ENCODE assay signal across 8 cellular contexts in the genomic region with DNA sequence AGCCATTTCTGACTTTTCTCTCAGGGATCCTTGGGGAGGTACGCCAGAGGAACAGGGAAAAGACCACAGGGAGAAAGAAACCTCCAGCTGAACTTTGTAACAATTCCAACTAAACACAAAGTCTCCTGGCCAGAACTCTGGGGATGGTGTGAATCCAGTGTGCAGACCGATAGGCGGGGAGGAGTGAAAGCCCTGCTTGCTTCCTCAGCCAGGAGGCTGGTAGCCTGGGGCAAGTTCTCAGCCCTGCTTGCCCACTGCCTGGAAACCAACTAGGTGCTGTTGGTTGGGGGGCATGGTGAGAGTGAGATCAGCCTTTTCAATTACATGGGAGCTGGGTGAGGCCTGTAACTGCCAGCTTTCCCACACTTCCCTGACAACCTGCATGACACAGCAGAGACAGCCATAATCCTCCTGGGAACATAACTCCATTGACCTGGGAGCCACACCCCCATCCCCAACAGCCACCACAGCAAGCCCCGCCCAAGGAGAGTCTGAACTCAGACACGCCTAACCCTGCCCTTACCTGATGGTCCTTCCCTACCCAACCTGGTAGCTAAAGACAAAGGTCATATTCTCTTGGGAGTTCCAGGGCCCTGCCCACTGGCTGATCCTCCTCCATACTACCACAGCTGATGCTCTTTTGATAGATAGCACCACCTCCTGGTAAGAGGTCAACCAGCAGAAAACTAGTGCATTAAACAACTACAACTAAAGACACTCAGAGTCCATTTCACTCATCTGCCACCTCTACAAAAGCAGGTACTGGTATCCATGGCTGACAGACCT.
A peak's percentile ranks its signal among the peaks of the same experiment; 100 is the strongest.
DNase-seq lines count a peak whose midpoint lies in the region; ATAC-seq and TF ChIP-seq lines count a peak whose summit lies in the region.

No MANE protein-coding gene starts in this region.

- no peak overlapping the region for H3K4me3 Mint-ChIP-seq in activated naive CD8-positive, alpha-beta T cell treated with anti-CD3 and anti-CD28 coated beads, Interleukin-2, amount 50 U/mL, for 24 hours
- no peak overlapping the region for H3K4me3 Mint-ChIP-seq in stimulated activated memory B cell treated with anti-CD40 and anti-IgM and Interleukin-4, amounts not matched to agents 10 μg/mL and 1 μg/mL and 100 μg/mL, for 72 hours

- H3K4me1 Mint-ChIP-seq in activated naive CD8-positive, alpha-beta T cell treated with anti-CD3 and anti-CD28 coated beads, Interleukin-2, amount 50 U/mL, for 24 hours: peaks cover 21% of the 10 kb centered on the region
- no peaks in the 10 kb centered on the region for H3K4me1 Mint-ChIP-seq in stimulated activated memory B cell treated with anti-CD40 and anti-IgM and Interleukin-4, amounts not matched to agents 10 μg/mL and 1 μg/mL and 100 μg/mL, for 72 hours

- no peaks in the 10 kb centered on the region for H3K9me3 ChIP-seq in mucosa of rectum (ENCODE audit: control insufficient read depth in 2 of 2, low read length in 2 of 2)

- peak; percentile 16 for DNase-seq in NCI-H1694 treated with DMSO at 0.1 percent for 48 hours (lab: John Stamatoyannopoulos, UW)
- DNase-seq in NCI-H1694 (lab: John Stamatoyannopoulos, UW): no peak
- no peak for DNase-seq in activated naive CD8-positive, alpha-beta T cell treated with anti-CD3 and anti-CD28 coated beads, Interleukin-2, amount 50 U/mL, for 24 hours
- no peak for DNase-seq in stimulated activated CD4-positive, alpha-beta T cell treated with anti-CD3 and anti-CD28 coated beads, Interleukin-1b, Interleukin-23, amount 100 ng/mL, for 48 hours

- H3K36me3 ChIP-seq in KMS-11 (ENCODE audit: insufficient read depth): no peaks in the 10 kb centered on the region
- peaks cover 0 to 2% of the 10 kb centered on the region in 2 donors for H3K36me3 ChIP-seq in mucosa of rectum (ENCODE audit: control insufficient read depth in 2 of 2, insufficient read depth in 2 of 2, low read length in 2 of 2)

- ATAC-seq in activated naive CD8-positive, alpha-beta T cell treated with anti-CD3 and anti-CD28 coated beads, Interleukin-2, amount 50 U/mL, for 24 hours: peak; percentile 69
- ATAC-seq in GM21723 (IDR thresholded peaks at IDR 0.05; ENCODE audit: unreplicated experiment): no peak
- no peak for ATAC-seq in stimulated activated memory B cell treated with anti-CD40 and anti-IgM and Interleukin-4, amounts not matched to agents 10 μg/mL and 1 μg/mL and 100 μg/mL, for 72 hours

- H3K27ac ChIP-seq in KMS-11 (no peak overlapping the region), mucosa of rectum (ENCODE audit: low read depth in 2 of 2, low read length in 2 of 2) (peak overlapping the region; percentile 84 to 86)

- TF ChIP-seq CTCF in KMS-11 (conservative IDR thresholded peaks at IDR 0.05; ENCODE audit: low read depth, low read length): peak; percentile 40; the same call in 1 of the 2 replicates

- no peak overlapping the region for H3K9ac ChIP-seq in KMS-11
- peak overlapping the region; percentile 35 to 39 for H3K9ac ChIP-seq in mucosa of rectum (ENCODE audit: low read depth in 1 of 2, low read length in 2 of 2)

- H2AFZ ChIP-seq in KMS-11 (ENCODE audit: low read depth): no peak overlapping the region

- H3K27me3 Mint-ChIP-seq in activated naive CD8-positive, alpha-beta T cell treated with anti-CD3 and anti-CD28 coated beads, Interleukin-2, amount 50 U/mL, for 24 hours: no peaks in the 10 kb centered on the region
- no peaks in the 10 kb centered on the region for H3K27me3 Mint-ChIP-seq in stimulated activated memory B cell treated with anti-CD40 and anti-IgM and Interleukin-4, amounts not matched to agents 10 μg/mL and 1 μg/mL and 100 μg/mL, for 72 hours

- H3K27ac Mint-ChIP-seq in activated naive CD8-positive, alpha-beta T cell treated with anti-CD3 and anti-CD28 coated beads, Interleukin-2, amount 50 U/mL, for 24 hours: no peak overlapping the region
- H3K27ac Mint-ChIP-seq in stimulated activated memory B cell treated with anti-CD40 and anti-IgM and Interleukin-4, amounts not matched to agents 10 μg/mL and 1 μg/mL and 100 μg/mL, for 72 hours: no peak overlapping the region

- H3K9me3 Mint-ChIP-seq in activated naive CD8-positive, alpha-beta T cell treated with anti-CD3 and anti-CD28 coated beads, Interleukin-2, amount 50 U/mL, for 24 hours: peaks cover 33% of the 10 kb centered on the region
- peaks cover 35% of the 10 kb centered on the region for H3K9me3 Mint-ChIP-seq in stimulated activated memory B cell treated with anti-CD40 and anti-IgM and Interleukin-4, amounts not matched to agents 10 μg/mL and 1 μg/mL and 100 μg/mL, for 72 hours

- H3K4me3 ChIP-seq in KMS-11 (IDR thresholded peaks at IDR 0.05; ENCODE audit: insufficient read depth, low read depth, low read length) (no peak overlapping the region), mucosa of rectum (ENCODE audit: low read length in 2 of 2) (no peak overlapping the region)

- H3K4me1 ChIP-seq in KMS-11 (ENCODE audit: low read depth, poor library complexity, severe bottlenecking) (peaks cover 6% of the 10 kb centered on the region), mucosa of rectum (ENCODE audit: control insufficient read depth in 2 of 2, insufficient read depth in 2 of 2, low read length in 2 of 2) (peaks cover 5 to 9% of the 10 kb centered on the region in 2 donors)

- no peak overlapping the region for H3K4me2 ChIP-seq in KMS-11

- H3K36me3 Mint-ChIP-seq in activated naive CD8-positive, alpha-beta T cell treated with anti-CD3 and anti-CD28 coated beads, Interleukin-2, amount 50 U/mL, for 24 hours (ENCODE audit: low read depth): peaks cover 21% of the 10 kb centered on the region
- H3K36me3 Mint-ChIP-seq in stimulated activated memory B cell treated with anti-CD40 and anti-IgM and Interleukin-4, amounts not matched to agents 10 μg/mL and 1 μg/mL and 100 μg/mL, for 72 hours: peaks cover 30% of the 10 kb centered on the region

- no peaks in the 10 kb centered on the region for H3K79me2 ChIP-seq in KMS-11 (ENCODE audit: insufficient read depth, low read depth)

- H4K20me1 ChIP-seq in KMS-11 (ENCODE audit: insufficient read depth): no peaks in the 10 kb centered on the region

- H3K27me3 ChIP-seq in KMS-11 (ENCODE audit: insufficient read depth, low read depth) (no peaks in the 10 kb centered on the region), mucosa of rectum (ENCODE audit: control insufficient read depth in 2 of 2, insufficient read depth in 2 of 2, low read length in 2 of 2) (no peaks in the 10 kb centered on the region)
